Comparison of ENCODE assay signal across 9 cellular contexts in the genomic region with DNA sequence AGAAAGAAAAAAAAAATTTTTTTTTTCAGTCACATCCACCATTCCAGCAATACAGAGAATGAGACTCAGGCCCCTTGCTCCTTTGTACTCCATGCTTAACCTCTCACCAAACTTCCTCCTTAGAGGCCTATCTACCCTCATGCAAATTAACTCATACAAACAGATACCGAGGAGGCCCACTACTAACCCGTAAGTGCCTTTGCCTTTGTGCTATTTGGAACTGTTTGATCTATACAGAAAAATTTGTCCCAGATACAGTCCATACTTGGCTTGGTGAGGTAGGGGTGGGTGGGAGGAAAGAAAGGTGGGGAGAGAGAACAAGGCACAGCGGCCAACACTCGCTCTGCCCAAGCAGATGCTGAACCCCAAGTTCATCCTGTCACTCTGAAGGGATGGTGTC.
A peak's percentile ranks its signal among the peaks of the same experiment; 100 is the strongest.
DNase-seq lines count a peak whose midpoint lies in the region; ATAC-seq, FAIRE-seq and TF ChIP-seq lines count a peak whose summit lies in the region.
"Had no signal": no experiment of that assay in that cellular context is flagged by ENCODE, and none has a peak within 500 bp of the region (broad histone marks: within the 10 kb centered on the region; RNA-seq: fewer than 3 reads in every experiment).

No MANE protein-coding gene starts in this region.

- H4K20me1 ChIP-seq in KMS-11 (ENCODE audit: insufficient read depth), result no peaks in the 10 kb centered on the region

- no peak overlapping the region for H2AFZ ChIP-seq in KMS-11 (ENCODE audit: low read depth)

- ATAC-seq in GM21529 (IDR thresholded peaks at IDR 0.05; ENCODE audit: unreplicated experiment) (peak; percentile 36), left colon (peak; percentile 36), left lobe of liver (no peak)

- H3K4me3 ChIP-seq in KMS-11 (IDR thresholded peaks at IDR 0.05; ENCODE audit: insufficient read depth, low read depth, low read length), result no peak overlapping the region

- H3K4me2 ChIP-seq in KMS-11, result peak overlapping the region; percentile 72; the same call in 1 of the 2 replicates

- no peaks in the 10 kb centered on the region for H3K36me3 ChIP-seq in KMS-11 (ENCODE audit: insufficient read depth)

- H3K4me1 ChIP-seq in KMS-11 (ENCODE audit: low read depth, poor library complexity, severe bottlenecking), result peaks cover 93% of the 10 kb centered on the region

- H3K27ac ChIP-seq in KMS-11, result peak overlapping the region; percentile 98; the same call in 1 of the 2 replicates

- TF ChIP-seq CTCF in KMS-11 (conservative IDR thresholded peaks at IDR 0.05; ENCODE audit: low read depth, low read length), result no peak

- H3K9ac ChIP-seq in KMS-11, result no peak overlapping the region; the same call in 1 of the 2 replicates

- H3K79me2 ChIP-seq in KMS-11 (ENCODE audit: insufficient read depth, low read depth), result no peaks in the 10 kb centered on the region

- FAIRE-seq in GM12891 (lab: Jason Lieb, UNC), result peak; percentile 40

- peak; percentile 43 for DNase-seq in GM12891 (ENCODE audit: insufficient read length, low spot score)
- DNase-seq in left colon, result no peak
- DNase-seq in left lobe of liver (ENCODE audit: low spot score), result no peak
- DNase-seq in hypothalamus (lab: John Stamatoyannopoulos, UW), result no peak
- DNase-seq in OCI-M2 (lab: John Stamatoyannopoulos, UW; ENCODE audit: unreplicated experiment), result no peak
- no peak for DNase-seq in COLO668 (lab: John Stamatoyannopoulos, UW; ENCODE audit: unreplicated experiment)
- DNase-seq: activated CD8-positive, alpha-beta memory T cell treated with anti-CD3 and anti-CD28 coated beads, Interleukin-2, amount 50 U/mL, for 48 hours had no signal

- peak; percentile 32; the same call in 1 of the 2 replicates for TF ChIP-seq POLR2A in GM12891 (IDR thresholded peaks at IDR 0.05; ENCODE audit: low read depth, low read length)

- H3K27me3 ChIP-seq in KMS-11 (ENCODE audit: insufficient read depth, low read depth), result no peaks in the 10 kb centered on the region

- intact Hi-C loops in left colon (cut with DNase I, micrococcal nuclease), result no loop called here

TF ChIP-seq in GM12891, 5 proteins besides CTCF, POLR2A, EP300 and RAD21:
- TF ChIP-seq TAF1 (IDR thresholded peaks at IDR 0.05; ENCODE audit: low read depth, low read length) (no peak), POU2F2 (IDR thresholded peaks at IDR 0.05; ENCODE audit: low read depth, low read length) (peak; percentile 86)
